In genomic region chr11:445765-446588, GRCh38 we compare ENCODE assay signal across 18 cellular contexts. TPM values are rescaled to one million over a fixed set of nuclear protein-coding genes. Genes with fewer than 3 reads are reported as not detected.
DNase-seq lines count a peak whose midpoint lies in the region; ATAC-seq, FAIRE-seq and TF ChIP-seq lines count a peak whose summit lies in the region.
"Had no signal": no experiment of that assay in that cellular context is flagged by ENCODE, and none has a peak within 500 bp of the region (broad histone marks: within the 10 kb centered on the region; RNA-seq: fewer than 3 reads in every experiment).

No MANE protein-coding gene starts in this region.

- H3K9me3 ChIP-seq in left ventricle myocardium inferior (replicated peaks) (no peaks in the 10 kb centered on the region), NT2/D1 (ENCODE audit: insufficient read depth, low read length) (no peaks in the 10 kb centered on the region), kidney (ENCODE audit: control insufficient read depth in 1 of 2, low read length in 2 of 2) (no peaks in the 10 kb centered on the region), transverse colon (no peaks in the 10 kb centered on the region)
- H3K9me3 ChIP-seq: BE2C had no signal

- no peak overlapping the region for H2BK5ac ChIP-seq in mesendoderm (ENCODE audit: low read length)

- no peak for FAIRE-seq in kidney (lab: Jason Lieb, UNC)
- FAIRE-seq: endometrium, HTR-8/SVneo had no signal

- peaks cover 4% of the 10 kb centered on the region for H3K79me1 ChIP-seq in mesendoderm (ENCODE audit: low read length)

- ATAC-seq in left ventricle myocardium superior: no peak
- no peak for ATAC-seq in GM21825 (IDR thresholded peaks at IDR 0.05; ENCODE audit: unreplicated experiment)
- ATAC-seq: GM23338; PC-3; stimulated activated naive CD8-positive, alpha-beta T cell treated with anti-CD3 and anti-CD28 coated beads, Interleukin-15, amount 100 ng/mL, for 72 hours had no signal

- H3K4me3 ChIP-seq in left ventricle myocardium inferior: no peak overlapping the region
- H3K4me3 ChIP-seq in NT2/D1 (ENCODE audit: insufficient read length, low read depth): no peak overlapping the region
- peak overlapping the region in 1 of 2 donors; percentile 3 for H3K4me3 ChIP-seq in kidney (ENCODE audit: low read length in 2 of 2)
- no peak overlapping the region for H3K4me3 ChIP-seq in transverse colon
- H3K4me3 ChIP-seq in mesendoderm (ENCODE audit: low read length): no peak overlapping the region
- H3K4me3 ChIP-seq: GM23338 had no signal

- no peak overlapping the region for H3K18ac ChIP-seq in mesendoderm (ENCODE audit: low read length)

- TF ChIP-seq CTCF in left ventricle myocardium inferior (IDR thresholded peaks at IDR 0.05; ENCODE audit: borderline replicate concordance) (no peak), kidney (IDR thresholded peaks at IDR 0.05; ENCODE audit: borderline replicate concordance, extremely low read depth, insufficient read depth) (no peak), transverse colon (IDR thresholded peaks at IDR 0.05) (no peak)

- peaks cover under 1% of the 10 kb centered on the region for H3K79me2 ChIP-seq in mesendoderm (ENCODE audit: control insufficient read depth, insufficient read depth, low read length)

- peak; percentile 55 for TF ChIP-seq POLR2A in transverse colon (IDR thresholded peaks at IDR 0.05)

- H3K36me3 ChIP-seq in left ventricle myocardium inferior (no peaks in the 10 kb centered on the region), NT2/D1 (ENCODE audit: insufficient read depth, insufficient read length, low read length) (no peaks in the 10 kb centered on the region), kidney (ENCODE audit: control insufficient read depth in 1 of 2, insufficient read depth in 2 of 2, low read length in 2 of 2) (no peaks in the 10 kb centered on the region), transverse colon (no peaks in the 10 kb centered on the region), mesendoderm (ENCODE audit: control insufficient read depth, insufficient read depth, low read length) (no peaks in the 10 kb centered on the region)
- H3K36me3 ChIP-seq: BE2C had no signal

- no peak overlapping the region for H2BK15ac ChIP-seq in mesendoderm (replicated peaks; ENCODE audit: low read depth)

- intact Hi-C loops in left ventricle myocardium superior (cut with micrococcal nuclease) (no loop called here), left ventricle myocardium inferior (cut with micrococcal nuclease) (no loop called here), kidney (cut with DNase I) (no loop called here), transverse colon (cut with DNase I; ENCODE audit: low total_unique reads) (loop anchor here (10.0 kb wide), 1 partner anchor 71 kb away; no protein-coding TSS in a partner anchor)

- no peak overlapping the region for H3K56ac ChIP-seq in mesendoderm (ENCODE audit: low read length)

- in situ Hi-C loops in transverse colon (cut with MboI; ENCODE audit: low pct_ligation_motif_present in 1 of 4, low pct_unique_long_range_greater_than_20kb in 1 of 4, low sequenced_read_pairs in 3 of 4): no loop called here

- H3K4ac ChIP-seq in mesendoderm (ENCODE audit: low read depth, low read length): no peak overlapping the region

- H3K27me3 ChIP-seq in left ventricle myocardium inferior (ENCODE audit: low read depth) (peaks cover 29% of the 10 kb centered on the region), NT2/D1 (ENCODE audit: insufficient read depth, insufficient read length) (no peaks in the 10 kb centered on the region), transverse colon (peaks cover 18% of the 10 kb centered on the region), mesendoderm (ENCODE audit: insufficient read depth, low read length, poor library complexity) (no peaks in the 10 kb centered on the region)
- H3K27me3 ChIP-seq: BE2C had no signal

- peak; percentile 28 for DNase-seq in left ventricle myocardium superior
- no peak for DNase-seq in left ventricle myocardium inferior
- DNase-seq in NT2/D1 (ENCODE audit: low read depth, low spot score): no peak
- peak; percentile 77 for DNase-seq in kidney
- DNase-seq in transverse colon: peak; percentile 77
- DNase-seq in NCI-H446 treated with DMSO at 0.1 percent for 48 hours (lab: John Stamatoyannopoulos, UW): no peak
- DNase-seq in mesendoderm: no peak
- DNase-seq: activated B cell treated with CpG ODN at 0.5 μM for 24 hours; BE2C; central memory CD4-positive, alpha-beta T cell; foreskin melanocyte; PC-3; stimulated activated naive CD8-positive, alpha-beta T cell treated with anti-CD3 and anti-CD28 coated beads, Interleukin-15, amount 100 ng/mL, for 72 hours had no signal

- no peak overlapping the region for H2BK120ac ChIP-seq in mesendoderm (ENCODE audit: low read depth, low read length)

- H4K5ac ChIP-seq in mesendoderm (ENCODE audit: low read length): no peak overlapping the region

- no peak for TF ChIP-seq EP300 in transverse colon (IDR thresholded peaks at IDR 0.05; ENCODE audit: low read depth)

- H3K9ac ChIP-seq in NT2/D1 (ENCODE audit: insufficient read length, low read depth): peak overlapping the region; percentile 44
- no peak overlapping the region for H3K9ac ChIP-seq in kidney (ENCODE audit: low read length in 2 of 2)
- H3K9ac ChIP-seq in mesendoderm (ENCODE audit: low read length): no peak overlapping the region

- H3K27ac ChIP-seq in left ventricle myocardium inferior (replicated peaks): no peak overlapping the region
- peak overlapping the region in 1 of 2 donors; percentile 76 for H3K27ac ChIP-seq in kidney (ENCODE audit: low read depth in 2 of 2, low read length in 2 of 2)
- peak overlapping the region; percentile 80 to 98 (median 95) for H3K27ac ChIP-seq in transverse colon
- H3K27ac ChIP-seq in mesendoderm (ENCODE audit: low read depth, low read length): no peak overlapping the region

- no peak overlapping the region for H4K8ac ChIP-seq in mesendoderm (ENCODE audit: low read depth, low read length)

- H3K23ac ChIP-seq in mesendoderm (ENCODE audit: low read length): no peak overlapping the region

- H3K4me1 ChIP-seq in left ventricle myocardium inferior (peaks cover 50% of the 10 kb centered on the region), NT2/D1 (ENCODE audit: insufficient read depth, insufficient read length) (peaks cover 19% of the 10 kb centered on the region), kidney (ENCODE audit: control insufficient read depth in 1 of 2, insufficient read depth in 1 of 2, low read depth in 1 of 2, low read length in 2 of 2) (peaks cover 0 to 17% of the 10 kb centered on the region in 2 donors), transverse colon (peaks cover 16 to 71% (median 54%) of the 10 kb centered on the region in 4 donors), mesendoderm (ENCODE audit: control insufficient read depth, low read depth, low read length) (no peaks in the 10 kb centered on the region)
- H3K4me1 ChIP-seq: BE2C had no signal

- no peak overlapping the region for H2AK5ac ChIP-seq in mesendoderm (ENCODE audit: low read length)

- 43 to 52% methylated on average over 3 to 20 of the region's 20 CpGs for WGBS in transverse colon (ENCODE audit: low coverage in 1 of 2), 2 donors
- no CpG with 5 or more reads among the region's 20 CpGs for WGBS in mesendoderm (ENCODE audit: extremely low coverage, insufficient coverage, low lambda C conversion rate)

- H3K4me2 ChIP-seq in mesendoderm (ENCODE audit: low read length): no peak overlapping the region
- H3K4me2 ChIP-seq: GM23338 had no signal

RNA-seq across cellular contexts. Expression of gene PTDSS2, which starts 4.1 kb away (rescaled TPM):
- total RNA-seq in left ventricle myocardium superior (31.8 TPM), left ventricle myocardium inferior (30.2 TPM), kidney (28.5 TPM), transverse colon (100 to 1,000 TPM in 2 of 4 donors, 10 to 100 TPM in 2; 28.5 to 264 (median 76.0) TPM)
- 37.7 TPM for polyA plus RNA-seq in kidney (ENCODE audit: insufficient read depth, low read depth, low replicate concordance)
- 19.8 TPM for polyA plus RNA-seq in mesendoderm (2013, experiment 1 of 2)
- 19.4 TPM for polyA plus RNA-seq in mesendoderm (2013, experiment 2 of 2)

RNA-seq across cellular contexts. Expression of gene ANO9, which starts 4.2 kb away (rescaled TPM):
- total RNA-seq in left ventricle myocardium superior: 1.3 TPM
- 0.11 TPM for total RNA-seq in left ventricle myocardium inferior
- 21.8 TPM for total RNA-seq in kidney
- 11.3 TPM for polyA plus RNA-seq in kidney (ENCODE audit: insufficient read depth, low read depth, low replicate concordance)
- total RNA-seq in transverse colon: 100 to 1,000 TPM; 117 to 490 (median 296) TPM
- 4.0 TPM for polyA plus RNA-seq in mesendoderm (2013, experiment 1 of 2)
- 4.3 TPM for polyA plus RNA-seq in mesendoderm (2013, experiment 2 of 2)
- total RNA-seq: osteocyte had no signal

RNA-seq across cellular contexts. Expression of gene SIGIRR, which starts 31.2 kb away (rescaled TPM):
- 47.5 TPM for total RNA-seq in left ventricle myocardium superior
- 34.9 TPM for total RNA-seq in left ventricle myocardium inferior
- 89.1 TPM for total RNA-seq in kidney
- 181 TPM for polyA plus RNA-seq in kidney (ENCODE audit: insufficient read depth, low read depth, low replicate concordance)
- 100 to 1,000 TPM; 107 to 344 (median 148) TPM for total RNA-seq in transverse colon
- polyA plus RNA-seq in mesendoderm (2013, experiment 1 of 2): 24.9 TPM
- 26.3 TPM for polyA plus RNA-seq in mesendoderm (2013, experiment 2 of 2)

RNA-seq across cellular contexts. Expression of gene PKP3, which starts 52.0 kb away (rescaled TPM):
- 0.84 TPM for total RNA-seq in left ventricle myocardium superior
- 0.52 TPM for total RNA-seq in left ventricle myocardium inferior
- total RNA-seq in kidney: 3.6 TPM
- polyA plus RNA-seq in kidney (ENCODE audit: insufficient read depth, low read depth, low replicate concordance): 1.9 TPM
- 100 to 1,000 TPM; 159 to 359 (median 200) TPM for total RNA-seq in transverse colon
- 13.1 TPM for polyA plus RNA-seq in mesendoderm (2013, experiment 1 of 2)
- 14.1 TPM for polyA plus RNA-seq in mesendoderm (2013, experiment 2 of 2)

Comparison
In these comparisons a context has a peak if more than half of its experiments do, and no peak if none do; other contexts are left out.
1. DNase-seq: peak in left ventricle myocardium superior (single experiment), kidney (single experiment) and transverse colon (single experiment); none in left ventricle myocardium inferior (single experiment), NT2/D1 (single experiment), NCI-H446 treated with DMSO at 0.1 percent for 48 hours (single experiment) and mesendoderm (single experiment).
2. H3K27ac ChIP-seq: peak in transverse colon (4 of 4); none in left ventricle myocardium inferior (single experiment) and mesendoderm (single experiment).